28 cellular contexts compared by ENCODE assay signal in the genomic region with DNA sequence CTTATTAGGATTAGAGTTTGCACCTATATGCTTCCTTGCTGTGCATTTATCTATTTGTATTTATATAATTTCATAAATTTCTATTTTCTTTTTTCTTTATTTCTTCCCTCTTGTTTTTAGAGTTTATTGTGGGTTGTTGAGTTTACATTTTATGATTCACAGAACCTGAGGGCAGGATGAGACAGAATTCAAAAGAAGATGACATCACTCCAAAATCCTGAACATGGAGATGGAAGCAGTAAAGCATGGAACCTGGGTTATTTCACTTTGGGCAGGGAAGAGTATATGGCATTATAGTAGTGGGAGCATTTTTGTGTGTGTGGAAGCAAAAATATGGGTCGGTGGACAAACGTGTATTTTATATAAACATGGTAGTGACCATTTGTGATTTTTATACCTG.
"Had no signal": no experiment of that assay in that cellular context is flagged by ENCODE, and none has a peak within 500 bp of the region (broad histone marks: within the 10 kb centered on the region; RNA-seq: fewer than 3 reads in every experiment).

No MANE protein-coding gene starts in this region.

- H3K27ac ChIP-seq: neural progenitor cell, ovary, parathyroid adenoma, psoas muscle, skin epidermis, spleen, suprapubic skin, testis, tibial artery, transverse colon, upper lobe of right lung, uterus had no signal

- H3K27me3 ChIP-seq: neural progenitor cell, ovary, spleen, suprapubic skin, testis, tibial artery, transverse colon, upper lobe of right lung, uterus had no signal

- H3K79me2 ChIP-seq: parathyroid adenoma had no signal

- H3K4me1 ChIP-seq: neural progenitor cell, parathyroid adenoma, psoas muscle, spleen, suprapubic skin, testis, tibial artery, transverse colon, upper lobe of right lung, uterus had no signal

- DNase-seq: natural killer cell; occipital lobe; ovary; posterior cingulate gyrus; psoas muscle; right cardiac atrium; spleen; stimulated activated CD4-positive, alpha-beta T cell treated with anti-CD3 and anti-CD28 coated beads, Interleukin-12 subunit alpha, Interleukin-12 subunit beta, amount 100 ng/mL, for 4 hours; stimulated activated CD4-positive, alpha-beta T cell treated with anti-CD3 and anti-CD28 coated beads, Interleukin-1b, Interleukin-23, amount 100 ng/mL, for 48 hours; stimulated activated CD4-positive, alpha-beta T cell treated with anti-CD3 and anti-CD28 coated beads, Interleukin-4, amount 100 ng/mL, for 1 hour; stimulated activated CD4-positive, alpha-beta T cell treated with anti-CD3 and anti-CD28 coated beads, Interleukin-4, amount 100 ng/mL, for 4 hours; stimulated activated CD8-positive, alpha-beta memory T cell treated with anti-CD3 and anti-CD28 coated beads, Interleukin-4, amount 100 ng/mL, for 48 hours; stimulated activated naive CD4-positive, alpha-beta T cell; stimulated activated naive CD8-positive, alpha-beta T cell treated with anti-CD3 and anti-CD28 coated beads, Interleukin-15, amount 100 ng/mL, for 72 hours; stimulated activated naive CD8-positive, alpha-beta T cell treated with anti-CD3 and anti-CD28 coated beads, Interleukin-15, Interleukin-2, amounts not matched to agents 100 U/mL and 50 U/mL, for 24 hours; substantia nigra; testis; tibial artery; transverse colon; upper lobe of right lung; uterus had no signal

- ATAC-seq: natural killer cell; psoas muscle; right cardiac atrium; sciatic nerve; stimulated activated memory B cell treated with anti-CD40 and anti-IgM and Interleukin-4, amounts not matched to agents 10 μg/mL and 1 μg/mL and 100 μg/mL, for 72 hours; stimulated activated naive CD8-positive, alpha-beta T cell treated with anti-CD3 and anti-CD28 coated beads, Interleukin-15, amount 100 ng/mL, for 72 hours; stimulated activated naive CD8-positive, alpha-beta T cell treated with anti-CD3 and anti-CD28 coated beads, Interleukin-15, Interleukin-2, amounts not matched to agents 100 U/mL and 50 U/mL, for 24 hours; upper lobe of right lung had no signal

- H3K9me3 ChIP-seq: ovary, psoas muscle, suprapubic skin, testis, tibial artery, transverse colon, upper lobe of right lung, uterus had no signal

- H3K9ac ChIP-seq: neural progenitor cell, parathyroid adenoma had no signal

- H3K4me2 ChIP-seq: neural progenitor cell, smooth muscle cell had no signal

- H2AFZ ChIP-seq: neural progenitor cell, parathyroid adenoma had no signal

- H3K4me3 ChIP-seq: neural progenitor cell, ovary, psoas muscle, skin epidermis, smooth muscle cell, spleen, suprapubic skin, testis, tibial artery, transverse colon, upper lobe of right lung, uterus had no signal

- H3K36me3 ChIP-seq: neural progenitor cell, ovary, spleen, suprapubic skin, tibial artery, transverse colon, upper lobe of right lung, uterus had no signal
